7 cellular contexts compared by ENCODE assay signal in genomic region chr19:4967738-4968461, GRCh38. TPM values are rescaled to one million over a fixed set of nuclear protein-coding genes. Genes with fewer than 3 reads are reported as not detected.
DNase-seq lines count a peak whose midpoint lies in the region; ATAC-seq and TF ChIP-seq lines count a peak whose summit lies in the region.

No MANE protein-coding gene starts in this region.

- H3K9me3 ChIP-seq in OCI-LY3 (ENCODE audit: insufficient read depth, low read length) (no peaks in the 10 kb centered on the region), esophagus (ENCODE audit: control insufficient read depth in 2 of 2, insufficient read depth in 1 of 2, low read depth in 1 of 2, low read length in 1 of 2) (no peaks in the 10 kb centered on the region), skeletal muscle satellite cell (replicated peaks; ENCODE audit: low read length) (no peaks in the 10 kb centered on the region)

- peaks cover 38% of the 10 kb centered on the region for H3K79me2 ChIP-seq in OCI-LY3 (ENCODE audit: low read length)

- H3K4me2 ChIP-seq in OCI-LY3 (ENCODE audit: low read length) (peak overlapping the region; percentile 83), skeletal muscle satellite cell (ENCODE audit: low read length) (peak overlapping the region; percentile 86)

- H3K27me3 ChIP-seq in OCI-LY3 (ENCODE audit: low read depth, low read length) (no peaks in the 10 kb centered on the region), esophagus (ENCODE audit: control insufficient read depth in 1 of 2, insufficient read depth in 2 of 2, low read length in 2 of 2) (no peaks in the 10 kb centered on the region), skeletal muscle satellite cell (ENCODE audit: control insufficient read depth, insufficient read depth, low read length) (no peaks in the 10 kb centered on the region)

- peaks cover 23% of the 10 kb centered on the region for H3K36me3 ChIP-seq in OCI-LY3 (replicated peaks; ENCODE audit: low read depth, low read length)
- no peaks in the 10 kb centered on the region for H3K36me3 ChIP-seq in esophagus (ENCODE audit: control insufficient read depth in 2 of 2, insufficient read depth in 2 of 2, low read length in 1 of 2)
- peaks cover 10% of the 10 kb centered on the region for H3K36me3 ChIP-seq in skeletal muscle satellite cell (ENCODE audit: insufficient read depth, low read length)

- peaks cover 32% of the 10 kb centered on the region for H4K20me1 ChIP-seq in OCI-LY3 (ENCODE audit: insufficient read depth, low read length)

- DNase-seq in H4 (ENCODE audit: low spot score), result peak; percentile 49
- DNase-seq in T-helper 9 cell, result no peak

- H3K27ac ChIP-seq in OCI-LY3 (ENCODE audit: low read length) (peak overlapping the region; percentile 18), esophagus (ENCODE audit: low read depth in 2 of 2, low read length in 1 of 2) (peak overlapping the region; percentile 60 to 80)

- no peak for TF ChIP-seq CTCF in OCI-LY3 (IDR thresholded peaks at IDR 0.05; ENCODE audit: low read depth, low read length)

- H2AFZ ChIP-seq in OCI-LY3 (ENCODE audit: low read depth, low read length), result 0 out of 2 replicates have a peak overlapping the region, but pooled peaks have one; percentile 24

- 64 to 65% methylated on average over 16 of the region's 16 CpGs for WGBS in esophagus, 2 donors

- H3K4me1 ChIP-seq in OCI-LY3 (ENCODE audit: low read length) (peaks cover 30% of the 10 kb centered on the region), esophagus (ENCODE audit: control insufficient read depth in 2 of 2, insufficient read depth in 2 of 2, low read length in 1 of 2) (peaks cover 8 to 21% of the 10 kb centered on the region in 2 donors), skeletal muscle satellite cell (ENCODE audit: control insufficient read depth, insufficient read depth, low read length) (peaks cover 37% of the 10 kb centered on the region)

- H3K9ac ChIP-seq in OCI-LY3 (ENCODE audit: low read length) (peak overlapping the region; percentile 24; the same call in 1 of the 2 replicates), skeletal muscle satellite cell (ENCODE audit: low read depth, low read length) (peak overlapping the region; percentile 39)

- ATAC-seq in GM21381 (IDR thresholded peaks at IDR 0.05; ENCODE audit: unreplicated experiment), result no peak
- ATAC-seq in HG03571 (IDR thresholded peaks at IDR 0.05; ENCODE audit: unreplicated experiment), result no peak

- H3K4me3 ChIP-seq in OCI-LY3 (ENCODE audit: low read length) (peak overlapping the region; percentile 75), esophagus (ENCODE audit: low read depth in 1 of 2, low read length in 2 of 2) (peak overlapping the region; percentile 17 to 30), skeletal muscle satellite cell (ENCODE audit: low read length) (peak overlapping the region; percentile 72)

RNA-seq across cellular contexts. Expression of gene KDM4B, which starts 1.0 kb away (rescaled TPM):
- total RNA-seq in H4 (2014; rRNA removed; shearing (Covaris generic)), result 4.6 and 7.2 TPM in 2 replicates
- polyA plus RNA-seq in esophagus, result 10 to 100 TPM; 10.7 to 26.7 TPM
- total RNA-seq in skeletal muscle satellite cell (2012; rRNA removed), result 18.0 and 18.8 TPM in 2 replicates

RNA-seq across cellular contexts. Expression of gene UHRF1, which starts 58.6 kb away (rescaled TPM):
- 26.9 and 35.8 TPM in 2 replicates for total RNA-seq in H4 (2014; rRNA removed; shearing (Covaris generic))
- polyA plus RNA-seq in esophagus, result 1 to 10 TPM; 7.8 to 10.0 TPM
- 27.1 and 31.7 TPM in 2 replicates for total RNA-seq in skeletal muscle satellite cell (2012; rRNA removed)

Comparison
In these comparisons a context has a peak if more than half of its experiments do, and no peak if none do; other contexts are left out.
1. H3K4me3 ChIP-seq: peak in every context shown above with its lines; median percentile 75 in OCI-LY3; 72 in skeletal muscle satellite cell; 24 in esophagus.